21 cellular contexts compared by ENCODE assay signal in the genomic region with DNA sequence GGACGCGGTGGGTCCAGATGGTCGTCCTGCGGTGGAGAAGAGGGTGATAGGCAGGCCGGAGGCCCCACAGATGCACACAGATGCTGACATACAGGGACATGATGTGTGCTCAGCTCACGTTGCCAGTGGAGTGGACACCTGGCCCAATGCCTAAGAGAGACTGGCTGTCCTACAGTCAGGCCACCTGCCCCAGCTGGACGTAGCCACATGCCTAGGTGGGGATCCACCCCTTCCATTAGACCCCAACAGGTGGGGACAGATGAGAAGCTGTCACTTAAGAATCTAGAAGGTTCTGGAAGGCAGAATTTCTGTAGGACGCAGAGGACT.
A peak's percentile ranks its signal among the peaks of the same experiment; 100 is the strongest.
DNase-seq lines count a peak whose midpoint lies in the region; ATAC-seq, FAIRE-seq and TF ChIP-seq lines count a peak whose summit lies in the region.
"Had no signal": no experiment of that assay in that cellular context is flagged by ENCODE, and none has a peak within 500 bp of the region (broad histone marks: within the 10 kb centered on the region; RNA-seq: fewer than 3 reads in every experiment).

No MANE protein-coding gene starts in this region.

- no peaks in the 10 kb centered on the region for H3K36me3 ChIP-seq in kidney (ENCODE audit: control insufficient read depth in 1 of 2, insufficient read depth in 2 of 2, low read length in 2 of 2)

- no peaks in the 10 kb centered on the region for H3K4me1 Mint-ChIP-seq in activated T-cell treated with anti-CD3 and anti-CD28 coated beads, Interleukin-2, amount 50 U/mL, for 24 hours (ENCODE audit: low read depth)
- H3K4me1 Mint-ChIP-seq: CD8-positive, alpha-beta memory T cell had no signal

- H3K27ac Mint-ChIP-seq in activated T-cell treated with anti-CD3 and anti-CD28 coated beads, Interleukin-2, amount 50 U/mL, for 24 hours: no peak overlapping the region
- H3K27ac Mint-ChIP-seq: CD8-positive, alpha-beta memory T cell; IgD-negative memory B cell had no signal

- no peaks in the 10 kb centered on the region for H3K4me1 ChIP-seq in kidney (ENCODE audit: control insufficient read depth in 1 of 2, insufficient read depth in 1 of 2, low read depth in 1 of 2, low read length in 2 of 2)

- H3K36me3 Mint-ChIP-seq in activated T-cell treated with anti-CD3 and anti-CD28 coated beads, Interleukin-2, amount 50 U/mL, for 24 hours (ENCODE audit: low read depth): peaks cover 52% of the 10 kb centered on the region

- intact Hi-C loops in kidney (cut with DNase I) (no loop called here), posterior vena cava (cut with DNase I) (no loop called here)

- no peak overlapping the region for H3K4me3 Mint-ChIP-seq in activated T-cell treated with anti-CD3 and anti-CD28 coated beads, Interleukin-2, amount 50 U/mL, for 24 hours
- H3K4me3 Mint-ChIP-seq: IgD-negative memory B cell had no signal

- peak; percentile 24 for DNase-seq in activated T-cell treated with anti-CD3 and anti-CD28 coated beads, Interleukin-2, amount 50 U/mL, for 24 hours
- DNase-seq in activated T-cell treated with anti-CD3 and anti-CD28 coated beads, Interleukin-2, amount 50 U/mL, for 48 hours: no peak
- peak; percentile 22 for DNase-seq in kidney
- peak; percentile 56 for DNase-seq in posterior vena cava (ENCODE audit: low spot score)
- DNase-seq in DMS79 (lab: John Stamatoyannopoulos, UW): no peak
- DNase-seq in globus pallidus (ENCODE audit: low spot score): no peak
- DNase-seq: Calu3, DMS53, EL, MV-4-11, NCI-H1105 treated with DMSO at 0.1 percent for 48 hours, NCI-H2081, NCI-H526, PC-3, RPMI8226 had no signal

- no peak overlapping the region for H3K9ac ChIP-seq in kidney (ENCODE audit: low read length in 2 of 2)

- ATAC-seq in HG02852 (IDR thresholded peaks at IDR 0.05; ENCODE audit: unreplicated experiment) (no peak), SK-N-SH treated with all-trans-retinoic acid at 6 μM for 48 hours (no peak; the same call in 2 of the 3 replicates)
- ATAC-seq: PC-3 had no signal

- no peak for TF ChIP-seq CTCF in kidney (IDR thresholded peaks at IDR 0.05; ENCODE audit: borderline replicate concordance, extremely low read depth, insufficient read depth)

- H3K4me3 ChIP-seq in kidney (ENCODE audit: low read length in 2 of 2): no peak overlapping the region

- no peaks in the 10 kb centered on the region for H3K27me3 Mint-ChIP-seq in activated T-cell treated with anti-CD3 and anti-CD28 coated beads, Interleukin-2, amount 50 U/mL, for 24 hours
- H3K27me3 Mint-ChIP-seq: CD8-positive, alpha-beta memory T cell; IgD-negative memory B cell had no signal

- peaks cover 0 to 3% of the 10 kb centered on the region in 2 donors for H3K9me3 ChIP-seq in kidney (ENCODE audit: control insufficient read depth in 1 of 2, low read length in 2 of 2)

- no peak for FAIRE-seq in kidney (lab: Jason Lieb, UNC)
- FAIRE-seq: A204.1 had no signal

- peaks cover 22% of the 10 kb centered on the region for H3K9me3 Mint-ChIP-seq in activated T-cell treated with anti-CD3 and anti-CD28 coated beads, Interleukin-2, amount 50 U/mL, for 24 hours

- H3K27ac ChIP-seq in kidney (ENCODE audit: low read depth in 2 of 2, low read length in 2 of 2): no peak overlapping the region
- H3K27ac ChIP-seq: C4-2B had no signal

TF ChIP-seq in SK-N-SH treated with all-trans-retinoic acid at 6 μM for 48 hours, 23 proteins besides CTCF, POLR2A, EP300 and RAD21 (continues in another document):
- no peak for TF ChIP-seq TOX (CRISPR knock-in tag; IDR thresholded peaks at IDR 0.05; ENCODE audit: borderline replicate concordance)
- TF ChIP-seq GLIS3 (CRISPR knock-in tag; IDR thresholded peaks at IDR 0.05): no peak
- no peak for TF ChIP-seq PPARA (CRISPR knock-in tag; IDR thresholded peaks at IDR 0.05; ENCODE audit: borderline replicate concordance)
- TF ChIP-seq CSDC2 (CRISPR knock-in tag; IDR thresholded peaks at IDR 0.05): no peak
- TF ChIP-seq, protein P1, sequence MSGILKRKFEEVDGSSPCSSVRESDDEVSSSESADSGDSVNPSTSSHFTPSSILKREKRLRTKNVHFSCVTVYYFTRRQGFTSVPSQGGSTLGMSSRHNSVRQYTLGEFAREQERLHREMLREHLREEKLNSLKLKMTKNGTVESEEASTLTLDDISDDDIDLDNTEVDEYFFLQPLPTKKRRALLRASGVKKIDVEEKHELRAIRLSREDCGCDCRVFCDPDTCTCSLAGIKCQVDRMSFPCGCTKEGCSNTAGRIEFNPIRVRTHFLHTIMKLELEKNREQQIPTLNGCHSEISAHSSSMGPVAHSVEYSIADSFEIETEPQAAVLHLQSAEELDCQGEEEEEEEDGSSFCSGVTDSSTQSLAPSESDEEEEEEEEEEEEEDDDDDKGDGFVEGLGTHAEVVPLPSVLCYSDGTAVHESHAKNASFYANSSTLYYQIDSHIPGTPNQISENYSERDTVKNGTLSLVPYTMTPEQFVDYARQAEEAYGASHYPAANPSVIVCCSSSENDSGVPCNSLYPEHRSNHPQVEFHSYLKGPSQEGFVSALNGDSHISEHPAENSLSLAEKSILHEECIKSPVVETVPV (CRISPR knock-in tag; IDR thresholded peaks at IDR 0.05): no peak
- TF ChIP-seq, protein P2, sequence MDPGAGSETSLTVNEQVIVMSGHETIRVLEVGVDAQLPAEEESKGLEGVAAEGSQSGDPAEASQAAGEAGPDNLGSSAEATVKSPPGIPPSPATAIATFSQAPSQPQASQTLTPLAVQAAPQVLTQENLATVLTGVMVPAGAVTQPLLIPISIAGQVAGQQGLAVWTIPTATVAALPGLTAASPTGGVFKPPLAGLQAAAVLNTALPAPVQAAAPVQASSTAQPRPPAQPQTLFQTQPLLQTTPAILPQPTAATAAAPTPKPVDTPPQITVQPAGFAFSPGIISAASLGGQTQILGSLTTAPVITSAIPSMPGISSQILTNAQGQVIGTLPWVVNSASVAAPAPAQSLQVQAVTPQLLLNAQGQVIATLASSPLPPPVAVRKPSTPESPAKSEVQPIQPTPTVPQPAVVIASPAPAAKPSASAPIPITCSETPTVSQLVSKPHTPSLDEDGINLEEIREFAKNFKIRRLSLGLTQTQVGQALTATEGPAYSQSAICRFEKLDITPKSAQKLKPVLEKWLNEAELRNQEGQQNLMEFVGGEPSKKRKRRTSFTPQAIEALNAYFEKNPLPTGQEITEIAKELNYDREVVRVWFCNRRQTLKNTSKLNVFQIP (CRISPR knock-in tag; IDR thresholded peaks at IDR 0.05; ENCODE audit: borderline replicate concordance, low read depth): no peak
- no peak for TF ChIP-seq ZC3H10 (CRISPR knock-in tag; IDR thresholded peaks at IDR 0.05)
- TF ChIP-seq, protein P3, sequence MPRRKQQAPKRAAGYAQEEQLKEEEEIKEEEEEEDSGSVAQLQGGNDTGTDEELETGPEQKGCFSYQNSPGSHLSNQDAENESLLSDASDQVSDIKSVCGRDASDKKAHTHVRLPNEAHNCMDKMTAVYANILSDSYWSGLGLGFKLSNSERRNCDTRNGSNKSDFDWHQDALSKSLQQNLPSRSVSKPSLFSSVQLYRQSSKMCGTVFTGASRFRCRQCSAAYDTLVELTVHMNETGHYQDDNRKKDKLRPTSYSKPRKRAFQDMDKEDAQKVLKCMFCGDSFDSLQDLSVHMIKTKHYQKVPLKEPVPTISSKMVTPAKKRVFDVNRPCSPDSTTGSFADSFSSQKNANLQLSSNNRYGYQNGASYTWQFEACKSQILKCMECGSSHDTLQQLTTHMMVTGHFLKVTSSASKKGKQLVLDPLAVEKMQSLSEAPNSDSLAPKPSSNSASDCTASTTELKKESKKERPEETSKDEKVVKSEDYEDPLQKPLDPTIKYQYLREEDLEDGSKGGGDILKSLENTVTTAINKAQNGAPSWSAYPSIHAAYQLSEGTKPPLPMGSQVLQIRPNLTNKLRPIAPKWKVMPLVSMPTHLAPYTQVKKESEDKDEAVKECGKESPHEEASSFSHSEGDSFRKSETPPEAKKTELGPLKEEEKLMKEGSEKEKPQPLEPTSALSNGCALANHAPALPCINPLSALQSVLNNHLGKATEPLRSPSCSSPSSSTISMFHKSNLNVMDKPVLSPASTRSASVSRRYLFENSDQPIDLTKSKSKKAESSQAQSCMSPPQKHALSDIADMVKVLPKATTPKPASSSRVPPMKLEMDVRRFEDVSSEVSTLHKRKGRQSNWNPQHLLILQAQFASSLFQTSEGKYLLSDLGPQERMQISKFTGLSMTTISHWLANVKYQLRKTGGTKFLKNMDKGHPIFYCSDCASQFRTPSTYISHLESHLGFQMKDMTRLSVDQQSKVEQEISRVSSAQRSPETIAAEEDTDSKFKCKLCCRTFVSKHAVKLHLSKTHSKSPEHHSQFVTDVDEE (CRISPR knock-in tag; IDR thresholded peaks at IDR 0.05): no peak
- TF ChIP-seq ZFP30 (CRISPR knock-in tag; IDR thresholded peaks at IDR 0.05): no peak
- no peak for TF ChIP-seq OSR1 (CRISPR knock-in tag; IDR thresholded peaks at IDR 0.05)
- TF ChIP-seq, protein P4, sequence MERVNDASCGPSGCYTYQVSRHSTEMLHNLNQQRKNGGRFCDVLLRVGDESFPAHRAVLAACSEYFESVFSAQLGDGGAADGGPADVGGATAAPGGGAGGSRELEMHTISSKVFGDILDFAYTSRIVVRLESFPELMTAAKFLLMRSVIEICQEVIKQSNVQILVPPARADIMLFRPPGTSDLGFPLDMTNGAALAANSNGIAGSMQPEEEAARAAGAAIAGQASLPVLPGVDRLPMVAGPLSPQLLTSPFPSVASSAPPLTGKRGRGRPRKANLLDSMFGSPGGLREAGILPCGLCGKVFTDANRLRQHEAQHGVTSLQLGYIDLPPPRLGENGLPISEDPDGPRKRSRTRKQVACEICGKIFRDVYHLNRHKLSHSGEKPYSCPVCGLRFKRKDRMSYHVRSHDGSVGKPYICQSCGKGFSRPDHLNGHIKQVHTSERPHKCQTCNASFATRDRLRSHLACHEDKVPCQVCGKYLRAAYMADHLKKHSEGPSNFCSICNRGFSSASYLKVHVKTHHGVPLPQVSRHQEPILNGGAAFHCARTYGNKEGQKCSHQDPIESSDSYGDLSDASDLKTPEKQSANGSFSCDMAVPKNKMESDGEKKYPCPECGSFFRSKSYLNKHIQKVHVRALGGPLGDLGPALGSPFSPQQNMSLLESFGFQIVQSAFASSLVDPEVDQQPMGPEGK (CRISPR knock-in tag; IDR thresholded peaks at IDR 0.05; ENCODE audit: borderline replicate concordance): no peak
- no peak for TF ChIP-seq ESRRG (CRISPR knock-in tag; IDR thresholded peaks at IDR 0.05)
- no peak for TF ChIP-seq ZNF565 (CRISPR knock-in tag; conservative IDR thresholded peaks at IDR 0.05; ENCODE audit: low read depth)
- no peak for TF ChIP-seq ARNTL (CRISPR knock-in tag; IDR thresholded peaks at IDR 0.05; ENCODE audit: borderline replicate concordance, low read depth)
- TF ChIP-seq RARB (CRISPR knock-in tag; IDR thresholded peaks at IDR 0.05): no peak

Comparison
In these comparisons a context has a peak if more than half of its experiments do, and no peak if none do; other contexts are left out.
1. DNase-seq: peak in activated T-cell treated with anti-CD3 and anti-CD28 coated beads, Interleukin-2, amount 50 U/mL, for 24 hours (single experiment), kidney (single experiment) and posterior vena cava (single experiment); none in activated T-cell treated with anti-CD3 and anti-CD28 coated beads, Interleukin-2, amount 50 U/mL, for 48 hours (0 of 2), DMS79 (single experiment) and globus pallidus (single experiment).